1 cellular context compared by ENCODE assay signal in genomic region chr3:191543018-191543417, GRCh38.
TF ChIP-seq lines count a peak whose summit lies in the region.

No MANE protein-coding gene starts in this region.

TF ChIP-seq in HepG2, 621 proteins besides CTCF, POLR2A, EP300 and RAD21 (continued from another document):
- TF ChIP-seq MAFF (IDR thresholded peaks at IDR 0.05; ENCODE audit: low read depth, low read length) (peak; percentile 54; the same call in 1 of the 2 replicates), ZNF577 (CRISPR knock-in tag; IDR thresholded peaks at IDR 0.05; ENCODE audit: borderline replicate concordance, low read depth) (no peak), EED (CRISPR knock-in tag; IDR thresholded peaks at IDR 0.05) (no peak), PRMT3 (CRISPR knock-in tag; IDR thresholded peaks at IDR 0.05; ENCODE audit: borderline replicate concordance, low read depth) (no peak), THYN1 (CRISPR knock-in tag; IDR thresholded peaks at IDR 0.05; ENCODE audit: borderline replicate concordance, low read depth) (no peak), ZNF687 (CRISPR knock-in tag; IDR thresholded peaks at IDR 0.05) (no peak), ZNF562 (CRISPR knock-in tag; IDR thresholded peaks at IDR 0.05; ENCODE audit: borderline replicate concordance) (no peak), PREB (CRISPR knock-in tag; IDR thresholded peaks at IDR 0.05) (no peak), ZNF441 (CRISPR knock-in tag; IDR thresholded peaks at IDR 0.05; ENCODE audit: borderline replicate concordance) (no peak), ZNF83 (CRISPR knock-in tag; IDR thresholded peaks at IDR 0.05; ENCODE audit: borderline replicate concordance) (no peak), MAFK (conservative IDR thresholded peaks at IDR 0.05 in 1 of 2, IDR thresholded peaks at IDR 0.05 in 1 of 2; ENCODE audit: low read length in 2 of 2) (peak; percentile 64 to 79), GATAD2A (CRISPR knock-in tag; IDR thresholded peaks at IDR 0.05) (no peak)
- TF ChIP-seq, protein P1, sequence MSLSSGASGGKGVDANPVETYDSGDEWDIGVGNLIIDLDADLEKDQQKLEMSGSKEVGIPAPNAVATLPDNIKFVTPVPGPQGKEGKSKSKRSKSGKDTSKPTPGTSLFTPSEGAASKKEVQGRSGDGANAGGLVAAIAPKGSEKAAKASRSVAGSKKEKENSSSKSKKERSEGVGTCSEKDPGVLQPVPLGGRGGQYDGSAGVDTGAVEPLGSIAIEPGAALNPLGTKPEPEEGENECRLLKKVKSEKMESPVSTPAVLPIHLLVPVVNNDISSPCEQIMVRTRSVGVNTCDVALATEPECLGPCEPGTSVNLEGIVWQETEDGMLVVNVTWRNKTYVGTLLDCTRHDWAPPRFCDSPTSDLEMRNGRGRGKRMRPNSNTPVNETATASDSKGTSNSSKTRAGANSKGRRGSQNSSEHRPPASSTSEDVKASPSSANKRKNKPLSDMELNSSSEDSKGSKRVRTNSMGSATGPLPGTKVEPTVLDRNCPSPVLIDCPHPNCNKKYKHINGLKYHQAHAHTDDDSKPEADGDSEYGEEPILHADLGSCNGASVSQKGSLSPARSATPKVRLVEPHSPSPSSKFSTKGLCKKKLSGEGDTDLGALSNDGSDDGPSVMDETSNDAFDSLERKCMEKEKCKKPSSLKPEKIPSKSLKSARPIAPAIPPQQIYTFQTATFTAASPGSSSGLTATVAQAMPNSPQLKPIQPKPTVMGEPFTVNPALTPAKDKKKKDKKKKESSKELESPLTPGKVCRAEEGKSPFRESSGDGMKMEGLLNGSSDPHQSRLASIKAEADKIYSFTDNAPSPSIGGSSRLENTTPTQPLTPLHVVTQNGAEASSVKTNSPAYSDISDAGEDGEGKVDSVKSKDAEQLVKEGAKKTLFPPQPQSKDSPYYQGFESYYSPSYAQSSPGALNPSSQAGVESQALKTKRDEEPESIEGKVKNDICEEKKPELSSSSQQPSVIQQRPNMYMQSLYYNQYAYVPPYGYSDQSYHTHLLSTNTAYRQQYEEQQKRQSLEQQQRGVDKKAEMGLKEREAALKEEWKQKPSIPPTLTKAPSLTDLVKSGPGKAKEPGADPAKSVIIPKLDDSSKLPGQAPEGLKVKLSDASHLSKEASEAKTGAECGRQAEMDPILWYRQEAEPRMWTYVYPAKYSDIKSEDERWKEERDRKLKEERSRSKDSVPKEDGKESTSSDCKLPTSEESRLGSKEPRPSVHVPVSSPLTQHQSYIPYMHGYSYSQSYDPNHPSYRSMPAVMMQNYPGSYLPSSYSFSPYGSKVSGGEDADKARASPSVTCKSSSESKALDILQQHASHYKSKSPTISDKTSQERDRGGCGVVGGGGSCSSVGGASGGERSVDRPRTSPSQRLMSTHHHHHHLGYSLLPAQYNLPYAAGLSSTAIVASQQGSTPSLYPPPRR (CRISPR knock-in tag; IDR thresholded peaks at IDR 0.05; ENCODE audit: borderline replicate concordance) = no peak
